In genomic region chr1:19311503-19311930, GRCh38 we compare ENCODE assay signal across 8 cellular contexts. TPM values are rescaled to one million over a fixed set of nuclear protein-coding genes. Genes with fewer than 3 reads are reported as not detected.
DNase-seq lines count a peak whose midpoint lies in the region; ATAC-seq and TF ChIP-seq lines count a peak whose summit lies in the region.

No MANE protein-coding gene starts in this region.

- TF ChIP-seq CTCF in esophagus squamous epithelium (IDR thresholded peaks at IDR 0.05) (no peak), osteoblast (IDR thresholded peaks at IDR 0.05; ENCODE audit: extremely low read depth, low read depth, low read length) (no peak)

- peak overlapping the region; percentile 71 to 98 (median 89) for H3K4me3 ChIP-seq in esophagus squamous epithelium
- H3K4me3 ChIP-seq in osteoblast (ENCODE audit: insufficient read depth, low read length), result peak overlapping the region; percentile 89

- H3K4me3 Mint-ChIP-seq in T-cell, result peak overlapping the region; percentile 88 to 94 (median 89)

- H3K9ac ChIP-seq in ES-I3 (ENCODE audit: low read depth, low read length), result peak overlapping the region; percentile 85

- H3K27me3 Mint-ChIP-seq in T-cell, result no peaks in the 10 kb centered on the region

- intact Hi-C loops in esophagus squamous epithelium (cut with DNase I), result no loop called here

- H3K27ac Mint-ChIP-seq in T-cell, result peak overlapping the region; percentile 27 to 68

- POLR2A ChIA-PET in T-cell (lab: Charles Lee), result interaction anchor here in 1 of 2 donors (0.5 kb wide), 1 partner anchor 8 kb away, joined by 4 read pairs; no protein-coding TSS in a partner anchor

- H3K27me3 ChIP-seq in esophagus squamous epithelium (no peaks in the 10 kb centered on the region), osteoblast (ENCODE audit: insufficient read depth, low read length) (no peaks in the 10 kb centered on the region)

- H3K36me3 ChIP-seq in ES-I3 (ENCODE audit: insufficient read depth, low read length) (peaks cover 8% of the 10 kb centered on the region; the same call in 1 of the 2 replicates), esophagus squamous epithelium (peaks cover 8 to 25% (median 14%) of the 10 kb centered on the region in 3 donors), osteoblast (ENCODE audit: insufficient read depth, low read length) (peaks cover 22% of the 10 kb centered on the region)

- H3K4me1 ChIP-seq in ES-I3 (ENCODE audit: insufficient read depth, low read length), result no peaks in the 10 kb centered on the region; the same call in 1 of the 2 replicates
- peaks cover 16 to 69% (median 17%) of the 10 kb centered on the region in 3 donors for H3K4me1 ChIP-seq in esophagus squamous epithelium
- peaks cover 24% of the 10 kb centered on the region for H3K4me1 ChIP-seq in osteoblast (ENCODE audit: insufficient read depth, low read length)

- peaks cover 75% of the 10 kb centered on the region for H3K79me2 ChIP-seq in osteoblast (ENCODE audit: insufficient read depth, low read length)

- H3K9me3 Mint-ChIP-seq in T-cell, result no peaks in the 10 kb centered on the region

- H3K9me3 ChIP-seq in ES-I3 (ENCODE audit: control insufficient read depth, insufficient read depth, low read length), result no peaks in the 10 kb centered on the region
- no peaks in the 10 kb centered on the region for H3K9me3 ChIP-seq in esophagus squamous epithelium
- H3K9me3 ChIP-seq in osteoblast (ENCODE audit: low read depth, low read length), result no peaks in the 10 kb centered on the region

- TF ChIP-seq POLR2A in esophagus squamous epithelium (IDR thresholded peaks at IDR 0.05), result no peak

- peak overlapping the region; percentile 94 for H3K4me2 ChIP-seq in osteoblast (ENCODE audit: insufficient read depth, low read length)

- peaks cover 42 to 51% (median 43%) of the 10 kb centered on the region in 3 donors for H3K4me1 Mint-ChIP-seq in T-cell

- peak; percentile 15 for ATAC-seq in HG02759 (IDR thresholded peaks at IDR 0.05; ENCODE audit: unreplicated experiment)
- ATAC-seq in T-cell (replicated peaks in 1 of 4), result peak; percentile 28 to 39 (median 37)
- no peak for ATAC-seq in HG03025 (IDR thresholded peaks at IDR 0.05; ENCODE audit: low FRiP score, unreplicated experiment)

- CTCF ChIA-PET in T-cell (lab: Charles Lee), result no interaction called here

- H3K36me3 Mint-ChIP-seq in T-cell, result peaks cover 19% of the 10 kb centered on the region

- H2AFZ ChIP-seq in osteoblast (ENCODE audit: low read length), result peak overlapping the region; percentile 78

- H3K27ac ChIP-seq in esophagus squamous epithelium, result peak overlapping the region; percentile 69 to 91 (median 86)
- H3K27ac ChIP-seq in osteoblast (ENCODE audit: low read depth, low read length), result peak overlapping the region; percentile 79

- 0 to 1% methylated on average over 7 to 8 of the region's 29 CpGs for WGBS in esophagus squamous epithelium, 2 donors

- peaks cover 32% of the 10 kb centered on the region for H4K20me1 ChIP-seq in osteoblast (ENCODE audit: insufficient read depth, low read length)

- DNase-seq in T-cell (peak in 3 of 34 experiments; percentile 9 to 27 (median 23)), esophagus squamous epithelium (lab: John Stamatoyannopoulos, UW) (no peak), osteoblast (ENCODE audit: insufficient read length, low spot score, missing footprints) (no peak), mucosa of gallbladder (ENCODE audit: low spot score) (no peak), DMS114 treated with DMSO at 0.1 percent for 48 hours (lab: John Stamatoyannopoulos, UW; ENCODE audit: unreplicated experiment) (no peak)

RNA-seq across cellular contexts. Expression of gene AKR7A2, which starts 0.4 kb away (rescaled TPM):
- total RNA-seq in T-cell (10 to 100 TPM; 20.8 to 35.4 (median 32.0) TPM), esophagus squamous epithelium (10 to 100 TPM; 57.7 to 93.4 (median 70.3) TPM), osteoblast (66.2 and 79.0 TPM in 2 replicates), mucosa of gallbladder (104 TPM)

RNA-seq across cellular contexts. Expression of gene SLC66A1, which starts 0.6 kb away (rescaled TPM):
- total RNA-seq in T-cell, result 1 to 10 TPM; 3.5 to 8.1 (median 7.1) TPM
- total RNA-seq in esophagus squamous epithelium, result 10 to 100 TPM in 2 of 4 donors, 1 to 10 TPM in 2; 6.8 to 14.3 (median 10.3) TPM
- total RNA-seq in osteoblast, result 30.9 and 32.6 TPM in 2 replicates
- total RNA-seq in mucosa of gallbladder, result 19.9 TPM

RNA-seq across cellular contexts. Expression of gene AKR7A3, which starts 22.9 kb away (rescaled TPM):
- 1 to 10 TPM in 3 of 5 donors, under 1 TPM in 2; 0.82 to 2.8 (median 1.1) TPM for total RNA-seq in T-cell
- total RNA-seq in esophagus squamous epithelium, result 1 to 10 TPM in 3 of 4 donors, under 1 TPM in 1; 0.50 to 2.4 (median 2.0) TPM
- 0.72 and 1.2 TPM in 2 replicates for total RNA-seq in osteoblast
- total RNA-seq in mucosa of gallbladder, result 390 TPM

RNA-seq across cellular contexts. Expression of gene MRTO4, which starts 59.9 kb away (rescaled TPM):
- 10 to 100 TPM; 13.0 to 30.1 (median 23.4) TPM for total RNA-seq in T-cell
- total RNA-seq in esophagus squamous epithelium, result 10 to 100 TPM; 25.4 to 48.3 (median 34.2) TPM
- total RNA-seq in osteoblast, result 17.4 and 18.5 TPM in 2 replicates
- total RNA-seq in mucosa of gallbladder, result 14.2 TPM

Comparison
In these comparisons a context has a peak if more than half of its experiments do, and no peak if none do; other contexts are left out.
1. RNA of gene AKR7A3, which starts 22.9 kb away (total RNA-seq): 390 TPM in mucosa of gallbladder (single experiment); 0.50 to 2.4 TPM in esophagus squamous epithelium, 0.82 to 2.8 TPM in T-cell and 0.72 to 1.2 TPM in osteoblast; every median in the first group is over 100 times any median in the second.